Comparison of ENCODE assay signal across 16 cellular contexts in the genomic region with DNA sequence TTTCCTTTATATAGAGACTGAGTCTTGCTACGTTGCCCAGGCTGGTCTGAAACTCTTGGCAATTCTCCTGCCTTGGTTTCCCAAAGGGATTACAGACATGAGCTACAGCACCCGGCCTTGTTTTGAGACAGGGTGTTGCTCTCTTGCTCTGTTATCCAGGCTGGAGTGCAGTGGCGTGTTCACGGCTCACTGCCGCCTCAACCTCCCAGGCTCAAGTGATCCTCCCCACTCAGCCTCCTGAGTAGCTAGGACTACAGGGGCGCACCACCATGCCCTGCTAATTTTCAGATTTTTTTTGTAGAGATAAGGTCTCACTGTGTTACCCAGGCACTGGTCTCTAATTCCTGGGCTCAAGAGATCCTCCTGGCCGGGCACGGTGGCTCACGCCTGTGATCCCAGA. TPM values are rescaled to one million over a fixed set of nuclear protein-coding genes. Genes with fewer than 3 reads are reported as not detected.
DNase-seq lines count a peak whose midpoint lies in the region; ATAC-seq and TF ChIP-seq lines count a peak whose summit lies in the region.
"Had no signal": no experiment of that assay in that cellular context is flagged by ENCODE, and none has a peak within 500 bp of the region (broad histone marks: within the 10 kb centered on the region; RNA-seq: fewer than 3 reads in every experiment).

No MANE protein-coding gene starts in this region.

- H3K27me3 ChIP-seq in WERI-Rb-1 (ENCODE audit: insufficient read depth, low read depth, severe bottlenecking): no peaks in the 10 kb centered on the region
- H3K27me3 ChIP-seq: left lung, ovary, SJCRH30, upper lobe of left lung had no signal

- no peak for DNase-seq in activated naive CD4-positive, alpha-beta T cell treated with anti-CD3 and anti-CD28 coated beads, Interleukin-2, amount 10 ng/mL, durations not matched to agents 7 days and 5 days
- no peak for DNase-seq in activated naive CD4-positive, alpha-beta T cell treated with Interleukin-2 at 50 U/mL for 16 hours
- DNase-seq in activated T-helper 1 cell treated with anti-CD3 and anti-CD28 coated beads, Interleukin-12 subunit alpha, Interleukin-12 subunit beta, Interleukin-2, Interleukin-4 antibody, amounts not matched to agents 30 ng/mL and 10 ng/mL and 1 ng/mL, durations not matched to agents 14 hours and 24 hours and 36 hours (ENCODE audit: low spot score): no peak
- DNase-seq in NCI-H1436 (lab: John Stamatoyannopoulos, UW) (no peak), WERI-Rb-1 (no peak)
- DNase-seq: amygdala; HFFc6; KBM-7; left lung; NCI-H1417 treated with DMSO at 0.1 percent for 48 hours; ovary; SJCRH30; stimulated activated CD4-positive, alpha-beta T cell treated with anti-CD3 and anti-CD28 coated beads, Interleukin-4, amount 100 ng/mL, for 24 hours; upper lobe of left lung had no signal

- H3K4me3 Mint-ChIP-seq in activated naive CD4-positive, alpha-beta T cell treated with anti-CD3 and anti-CD28 coated beads, Interleukin-2, amount 10 ng/mL, durations not matched to agents 7 days and 5 days: peak overlapping the region; percentile 4
- peak overlapping the region; percentile 5 for H3K4me3 Mint-ChIP-seq in activated T-helper 1 cell treated with anti-CD3 and anti-CD28 coated beads, Interleukin-12 subunit alpha, Interleukin-12 subunit beta, Interleukin-2, Interleukin-4 antibody, amounts not matched to agents 30 ng/mL and 10 ng/mL and 1 ng/mL, durations not matched to agents 14 hours and 24 hours and 36 hours
- H3K4me3 Mint-ChIP-seq in stimulated activated memory B cell treated with anti-CD40 and anti-IgM and Interleukin-4, amounts not matched to agents 10 μg/mL and 1 μg/mL and 100 μg/mL, for 72 hours: no peak overlapping the region
- H3K4me3 Mint-ChIP-seq: HFFc6 had no signal

- no peaks in the 10 kb centered on the region for H3K9me3 Mint-ChIP-seq in activated naive CD4-positive, alpha-beta T cell treated with anti-CD3 and anti-CD28 coated beads, Interleukin-2, amount 10 ng/mL, durations not matched to agents 7 days and 5 days
- H3K9me3 Mint-ChIP-seq in activated T-helper 1 cell treated with anti-CD3 and anti-CD28 coated beads, Interleukin-12 subunit alpha, Interleukin-12 subunit beta, Interleukin-2, Interleukin-4 antibody, amounts not matched to agents 30 ng/mL and 10 ng/mL and 1 ng/mL, durations not matched to agents 14 hours and 24 hours and 36 hours: no peaks in the 10 kb centered on the region
- H3K9me3 Mint-ChIP-seq in stimulated activated memory B cell treated with anti-CD40 and anti-IgM and Interleukin-4, amounts not matched to agents 10 μg/mL and 1 μg/mL and 100 μg/mL, for 72 hours: no peaks in the 10 kb centered on the region
- H3K9me3 Mint-ChIP-seq: HFFc6 had no signal

- H3K4me3 ChIP-seq in WERI-Rb-1 (ENCODE audit: low read depth, low read length): no peak overlapping the region
- H3K4me3 ChIP-seq: left lung, ovary, SJCRH30, upper lobe of left lung had no signal

- no peak for TF ChIP-seq CTCF in WERI-Rb-1 (IDR thresholded peaks at IDR 0.05; ENCODE audit: low read depth, low read length)

- intact Hi-C loops in activated T-helper 1 cell treated with anti-CD3 and anti-CD28 coated beads, Interleukin-12 subunit alpha, Interleukin-12 subunit beta, Interleukin-2, Interleukin-4 antibody, amounts not matched to agents 30 ng/mL and 10 ng/mL and 1 ng/mL, durations not matched to agents 14 hours and 24 hours and 36 hours (cut with micrococcal nuclease): no loop called here

- H3K36me3 Mint-ChIP-seq in activated naive CD4-positive, alpha-beta T cell treated with anti-CD3 and anti-CD28 coated beads, Interleukin-2, amount 10 ng/mL, durations not matched to agents 7 days and 5 days: peaks cover 32% of the 10 kb centered on the region
- peaks cover 21% of the 10 kb centered on the region for H3K36me3 Mint-ChIP-seq in activated T-helper 1 cell treated with anti-CD3 and anti-CD28 coated beads, Interleukin-12 subunit alpha, Interleukin-12 subunit beta, Interleukin-2, Interleukin-4 antibody, amounts not matched to agents 30 ng/mL and 10 ng/mL and 1 ng/mL, durations not matched to agents 14 hours and 24 hours and 36 hours (ENCODE audit: low read depth)
- peaks cover 6% of the 10 kb centered on the region for H3K36me3 Mint-ChIP-seq in stimulated activated memory B cell treated with anti-CD40 and anti-IgM and Interleukin-4, amounts not matched to agents 10 μg/mL and 1 μg/mL and 100 μg/mL, for 72 hours

- H3K4me1 Mint-ChIP-seq in activated naive CD4-positive, alpha-beta T cell treated with anti-CD3 and anti-CD28 coated beads, Interleukin-2, amount 10 ng/mL, durations not matched to agents 7 days and 5 days: peaks cover 61% of the 10 kb centered on the region
- peaks cover 36% of the 10 kb centered on the region for H3K4me1 Mint-ChIP-seq in activated T-helper 1 cell treated with anti-CD3 and anti-CD28 coated beads, Interleukin-12 subunit alpha, Interleukin-12 subunit beta, Interleukin-2, Interleukin-4 antibody, amounts not matched to agents 30 ng/mL and 10 ng/mL and 1 ng/mL, durations not matched to agents 14 hours and 24 hours and 36 hours (ENCODE audit: low read depth)
- H3K4me1 Mint-ChIP-seq in stimulated activated memory B cell treated with anti-CD40 and anti-IgM and Interleukin-4, amounts not matched to agents 10 μg/mL and 1 μg/mL and 100 μg/mL, for 72 hours: peaks cover 29% of the 10 kb centered on the region

- no peaks in the 10 kb centered on the region for H3K36me3 ChIP-seq in WERI-Rb-1
- H3K36me3 ChIP-seq: left lung, ovary, SJCRH30, upper lobe of left lung had no signal

- H3K27ac Mint-ChIP-seq in activated naive CD4-positive, alpha-beta T cell treated with anti-CD3 and anti-CD28 coated beads, Interleukin-2, amount 10 ng/mL, durations not matched to agents 7 days and 5 days: peak overlapping the region; percentile 86
- peak overlapping the region; percentile 91 for H3K27ac Mint-ChIP-seq in activated T-helper 1 cell treated with anti-CD3 and anti-CD28 coated beads, Interleukin-12 subunit alpha, Interleukin-12 subunit beta, Interleukin-2, Interleukin-4 antibody, amounts not matched to agents 30 ng/mL and 10 ng/mL and 1 ng/mL, durations not matched to agents 14 hours and 24 hours and 36 hours
- H3K27ac Mint-ChIP-seq in stimulated activated memory B cell treated with anti-CD40 and anti-IgM and Interleukin-4, amounts not matched to agents 10 μg/mL and 1 μg/mL and 100 μg/mL, for 72 hours: peak overlapping the region; percentile 12
- H3K27ac Mint-ChIP-seq: HFFc6 had no signal

- H3K9me3 ChIP-seq in WERI-Rb-1 (ENCODE audit: severe bottlenecking): no peaks in the 10 kb centered on the region
- H3K9me3 ChIP-seq: left lung, ovary, SJCRH30, upper lobe of left lung had no signal

- CTCF ChIA-PET in activated naive CD4-positive, alpha-beta T cell treated with anti-CD3 and anti-CD28 coated beads, Interleukin-2, amount 10 ng/mL, durations not matched to agents 7 days and 5 days (lab: Charles Lee): interaction anchor here (1.0 to 4.4 kb wide), 3 partner anchors 8 to 25 kb away, joined by 3 to 23 read pairs (median 4); no protein-coding TSS in a partner anchor

- no peak for ATAC-seq in stimulated activated memory B cell treated with anti-CD40 and anti-IgM and Interleukin-4, amounts not matched to agents 10 μg/mL and 1 μg/mL and 100 μg/mL, for 72 hours
- ATAC-seq: left lung had no signal

- H3K27ac ChIP-seq in WERI-Rb-1: no peak overlapping the region
- H3K27ac ChIP-seq: left lung, ovary, SJCRH30, upper lobe of left lung had no signal

- H3K27me3 Mint-ChIP-seq in activated naive CD4-positive, alpha-beta T cell treated with anti-CD3 and anti-CD28 coated beads, Interleukin-2, amount 10 ng/mL, durations not matched to agents 7 days and 5 days: no peaks in the 10 kb centered on the region
- H3K27me3 Mint-ChIP-seq in activated T-helper 1 cell treated with anti-CD3 and anti-CD28 coated beads, Interleukin-12 subunit alpha, Interleukin-12 subunit beta, Interleukin-2, Interleukin-4 antibody, amounts not matched to agents 30 ng/mL and 10 ng/mL and 1 ng/mL, durations not matched to agents 14 hours and 24 hours and 36 hours (ENCODE audit: insufficient read depth): no peaks in the 10 kb centered on the region
- H3K27me3 Mint-ChIP-seq in stimulated activated memory B cell treated with anti-CD40 and anti-IgM and Interleukin-4, amounts not matched to agents 10 μg/mL and 1 μg/mL and 100 μg/mL, for 72 hours: no peaks in the 10 kb centered on the region

RNA-seq across cellular contexts. Expression of gene LCK, which starts 14.8 kb away (rescaled TPM):
- total RNA-seq in activated T-helper 1 cell treated with anti-CD3 and anti-CD28 coated beads, Interleukin-12 subunit alpha, Interleukin-12 subunit beta, Interleukin-2, Interleukin-4 antibody, amounts not matched to agents 30 ng/mL and 10 ng/mL and 1 ng/mL, durations not matched to agents 14 hours and 24 hours and 36 hours: 269 and 281 TPM in 2 replicates
- total RNA-seq: frontal cortex, HFFc6 had no signal

RNA-seq across cellular contexts. Expression of gene FAM167B, which starts 18.8 kb away (rescaled TPM):
- 0.57 and 0.61 TPM in 2 replicates for total RNA-seq in activated T-helper 1 cell treated with anti-CD3 and anti-CD28 coated beads, Interleukin-12 subunit alpha, Interleukin-12 subunit beta, Interleukin-2, Interleukin-4 antibody, amounts not matched to agents 30 ng/mL and 10 ng/mL and 1 ng/mL, durations not matched to agents 14 hours and 24 hours and 36 hours
- total RNA-seq: SJCRH30 had no signal

RNA-seq across cellular contexts. Expression of gene HDAC1, which starts 26.0 kb away (rescaled TPM):
- 177 and 179 TPM in 2 replicates for total RNA-seq in activated T-helper 1 cell treated with anti-CD3 and anti-CD28 coated beads, Interleukin-12 subunit alpha, Interleukin-12 subunit beta, Interleukin-2, Interleukin-4 antibody, amounts not matched to agents 30 ng/mL and 10 ng/mL and 1 ng/mL, durations not matched to agents 14 hours and 24 hours and 36 hours

RNA-seq across cellular contexts. Expression of gene EIF3I, which starts 43.6 kb away (rescaled TPM):
- 297 TPM in 2 replicates for total RNA-seq in activated T-helper 1 cell treated with anti-CD3 and anti-CD28 coated beads, Interleukin-12 subunit alpha, Interleukin-12 subunit beta, Interleukin-2, Interleukin-4 antibody, amounts not matched to agents 30 ng/mL and 10 ng/mL and 1 ng/mL, durations not matched to agents 14 hours and 24 hours and 36 hours

RNA-seq across cellular contexts. Expression of gene TMEM234, which starts 43.7 kb away (rescaled TPM):
- total RNA-seq in activated T-helper 1 cell treated with anti-CD3 and anti-CD28 coated beads, Interleukin-12 subunit alpha, Interleukin-12 subunit beta, Interleukin-2, Interleukin-4 antibody, amounts not matched to agents 30 ng/mL and 10 ng/mL and 1 ng/mL, durations not matched to agents 14 hours and 24 hours and 36 hours: 13.5 and 15.0 TPM in 2 replicates

Comparison
In these comparisons a context has a peak if more than half of its experiments do, and no peak if none do; other contexts are left out.
1. H3K27ac Mint-ChIP-seq: peak in every context shown above with its lines; median percentile 91 in activated T-helper 1 cell treated with anti-CD3 and anti-CD28 coated beads, Interleukin-12 subunit alpha, Interleukin-12 subunit beta, Interleukin-2, Interleukin-4 antibody, amounts not matched to agents 30 ng/mL and 10 ng/mL and 1 ng/mL, durations not matched to agents 14 hours and 24 hours and 36 hours; 86 in activated naive CD4-positive, alpha-beta T cell treated with anti-CD3 and anti-CD28 coated beads, Interleukin-2, amount 10 ng/mL, durations not matched to agents 7 days and 5 days; 12 in stimulated activated memory B cell treated with anti-CD40 and anti-IgM and Interleukin-4, amounts not matched to agents 10 μg/mL and 1 μg/mL and 100 μg/mL, for 72 hours.